ENCODE assay signal across 11 cellular contexts in the genomic region with DNA sequence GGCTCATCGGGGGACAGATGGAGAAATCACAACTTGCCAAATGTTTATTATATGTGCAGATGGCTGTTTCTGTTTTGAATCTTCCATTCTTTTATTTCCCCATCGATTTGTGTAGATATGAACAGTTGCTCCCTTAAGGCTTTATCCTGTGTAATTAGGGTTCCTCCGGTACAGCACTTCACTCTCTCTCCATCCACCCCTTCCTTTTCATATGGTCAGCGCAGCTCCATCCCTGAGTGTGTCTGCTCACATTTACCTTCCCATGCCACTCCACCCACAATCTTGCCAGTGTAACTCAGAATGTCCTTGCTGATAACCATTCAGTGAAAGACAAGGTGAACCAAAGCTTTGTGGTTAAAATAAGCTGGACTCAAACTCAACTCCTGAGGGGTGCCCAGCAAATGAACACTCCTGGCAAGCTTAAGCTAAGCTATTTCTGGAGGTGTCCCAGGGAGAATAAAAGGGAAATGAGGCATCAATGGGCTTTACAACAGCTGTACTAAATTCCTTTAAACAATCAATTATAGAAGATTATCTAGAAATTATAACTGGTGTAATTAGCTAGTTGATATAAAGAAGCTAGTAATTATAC.
"Had no signal": no experiment of that assay in that cellular context is flagged by ENCODE, and none has a peak within 500 bp of the region (broad histone marks: within the 10 kb centered on the region; RNA-seq: fewer than 3 reads in every experiment).

No MANE protein-coding gene starts in this region.

- H3K36me3 Mint-ChIP-seq: activated CD8-positive, alpha-beta memory T cell treated with anti-CD3 and anti-CD28 coated beads, Interleukin-2, amount 10 ng/mL, durations not matched to agents 7 days and 5 days; activated naive CD8-positive, alpha-beta T cell had no signal

- DNase-seq: activated CD4-positive, alpha-beta T cell treated with anti-CD3 and anti-CD28 coated beads, Interleukin-2, amount 50 U/mL, for 48 hours; activated CD4-positive, CD25-positive, alpha-beta regulatory T cell treated with anti-CD3 and anti-CD28 coated beads, Interleukin-2, amount 50 U/mL, for 72 hours; activated CD8-positive, alpha-beta memory T cell treated with anti-CD3 and anti-CD28 coated beads, Interleukin-2, amount 10 ng/mL, durations not matched to agents 7 days and 5 days; activated gamma-delta T cell; activated T-cell treated with anti-CD3 and anti-CD28 coated beads, Interleukin-2, amount 50 U/mL, for 4 hours; stomach; thyroid gland had no signal

- H3K27ac ChIP-seq: esophagus muscularis mucosa, stomach had no signal

- H3K27me3 ChIP-seq: esophagus muscularis mucosa, stomach, thyroid gland had no signal

- H3K9me3 Mint-ChIP-seq: activated T-cell treated with anti-CD3 and anti-CD28 coated beads, Interleukin-2, amount 50 U/mL, for 4 hours had no signal

- H3K4me3 Mint-ChIP-seq: activated CD8-positive, alpha-beta memory T cell treated with anti-CD3 and anti-CD28 coated beads, Interleukin-2, amount 10 ng/mL, durations not matched to agents 7 days and 5 days; activated naive CD8-positive, alpha-beta T cell; activated T-cell treated with anti-CD3 and anti-CD28 coated beads, Interleukin-2, amount 50 U/mL, for 4 hours had no signal

- ATAC-seq: activated CD8-positive, alpha-beta memory T cell treated with anti-CD3 and anti-CD28 coated beads, Interleukin-2, amount 10 ng/mL, durations not matched to agents 7 days and 5 days; activated T-cell treated with anti-CD3 and anti-CD28 coated beads, Interleukin-2, amount 50 U/mL, for 4 hours had no signal

- H3K36me3 ChIP-seq: esophagus muscularis mucosa, stomach, thyroid gland had no signal

- H3K9me3 ChIP-seq: esophagus muscularis mucosa, stomach, thyroid gland had no signal

- H3K27ac Mint-ChIP-seq: activated CD8-positive, alpha-beta memory T cell treated with anti-CD3 and anti-CD28 coated beads, Interleukin-2, amount 10 ng/mL, durations not matched to agents 7 days and 5 days; activated naive CD8-positive, alpha-beta T cell had no signal

- H3K4me1 Mint-ChIP-seq: activated CD8-positive, alpha-beta memory T cell treated with anti-CD3 and anti-CD28 coated beads, Interleukin-2, amount 10 ng/mL, durations not matched to agents 7 days and 5 days had no signal

- H3K4me3 ChIP-seq: esophagus muscularis mucosa, stomach, thyroid gland had no signal

- FAIRE-seq: endometrium, urothelium cell line had no signal
